In genomic region chr3:97882975-97883598, GRCh38 we compare ENCODE assay signal across 10 cellular contexts.
DNase-seq lines count a peak whose midpoint lies in the region; TF ChIP-seq lines count a peak whose summit lies in the region.
"Had no signal": no experiment of that assay in that cellular context is flagged by ENCODE, and none has a peak within 500 bp of the region (broad histone marks: within the 10 kb centered on the region; RNA-seq: fewer than 3 reads in every experiment).

No MANE protein-coding gene starts in this region.

- TF ChIP-seq EP300 in ovary (IDR thresholded peaks at IDR 0.05): no peak

- peaks cover 0 to 42% (median 25%) of the 10 kb centered on the region in 5 donors for H3K4me1 ChIP-seq in subcutaneous abdominal adipose tissue (ENCODE audit: control insufficient read depth in 5 of 5, insufficient read depth in 5 of 5, low read length in 5 of 5)
- H3K4me1 ChIP-seq in ovary (ENCODE audit: insufficient read depth): no peaks in the 10 kb centered on the region

- no peak overlapping the region for H3K27ac Mint-ChIP-seq in activated naive CD4-positive, alpha-beta T cell treated with anti-CD3 and anti-CD28 coated beads for 36 hours

- TF ChIP-seq CTCF in ovary (IDR thresholded peaks at IDR 0.05): no peak
- no peak for TF ChIP-seq CTCF in GM10248 (IDR thresholded peaks at IDR 0.05; ENCODE audit: control extremely low read depth, extremely low read depth, low read depth, missing control alignments)

- no peaks in the 10 kb centered on the region for H3K27me3 Mint-ChIP-seq in activated naive CD4-positive, alpha-beta T cell treated with anti-CD3 and anti-CD28 coated beads for 36 hours (ENCODE audit: low read depth)
- H3K27me3 Mint-ChIP-seq: CD8-positive, alpha-beta memory T cell had no signal

- no peak overlapping the region for H3K9ac ChIP-seq in subcutaneous abdominal adipose tissue (ENCODE audit: low read length in 5 of 5)

- no peak for TF ChIP-seq POLR2A in ovary (IDR thresholded peaks at IDR 0.05)

- peaks cover 9 to 34% (median 16%) of the 10 kb centered on the region in 5 donors for H3K36me3 ChIP-seq in subcutaneous abdominal adipose tissue (ENCODE audit: control insufficient read depth in 5 of 5, insufficient read depth in 5 of 5, low read length in 5 of 5)
- H3K36me3 ChIP-seq in ovary: no peaks in the 10 kb centered on the region

- H3K4me3 ChIP-seq in subcutaneous abdominal adipose tissue (ENCODE audit: low read depth in 1 of 5, low read length in 5 of 5) (no peak overlapping the region), ovary (no peak overlapping the region)

- CTCF ChIA-PET in activated naive CD4-positive, alpha-beta T cell treated with anti-CD3 and anti-CD28 coated beads for 36 hours (lab: Charles Lee): no interaction called here
- CTCF ChIA-PET in GM10248 (lab: Yijun Ruan, JAX): no interaction called here

- peak overlapping the region; percentile 82 for H3K27ac ChIP-seq in subcutaneous abdominal adipose tissue (ENCODE audit: low read depth, low read length)
- no peak overlapping the region for H3K27ac ChIP-seq in ovary

- H3K4me3 Mint-ChIP-seq in activated naive CD4-positive, alpha-beta T cell treated with anti-CD3 and anti-CD28 coated beads for 36 hours: no peak overlapping the region

- POLR2A ChIA-PET in GM10248 (lab: Yijun Ruan, JAX): no interaction called here

- H3K27me3 ChIP-seq in subcutaneous abdominal adipose tissue (ENCODE audit: control insufficient read depth in 5 of 5, insufficient read depth in 4 of 5, low read length in 5 of 5) (no peaks in the 10 kb centered on the region), ovary (no peaks in the 10 kb centered on the region)

- H3K4me1 Mint-ChIP-seq in activated naive CD4-positive, alpha-beta T cell treated with anti-CD3 and anti-CD28 coated beads for 36 hours (ENCODE audit: low read depth): peaks cover 6% of the 10 kb centered on the region

- 75 to 83% (median 78%) methylated on average over 5 of the region's 5 CpGs for WGBS in ovary, 3 donors

- DNase-seq in activated naive CD4-positive, alpha-beta T cell treated with anti-CD3 and anti-CD28 coated beads for 36 hours: peak; percentile 8
- no peak for DNase-seq in activated naive CD4-positive, alpha-beta T cell treated with anti-CD3 and anti-CD28 coated beads, Interleukin-2, amount 50 U/mL, for 16 hours
- peak; percentile 2 for DNase-seq in RKO (ENCODE audit: low spot score)
- DNase-seq in fibroblast of peridontal ligament (ENCODE audit: extremely low read depth): peak; percentile 65
- no peak for DNase-seq in anterior cingulate cortex (lab: John Stamatoyannopoulos, UW)
- no peak for DNase-seq in ovary
- DNase-seq in GM10248 (ENCODE audit: extremely low spot score): no peak
- DNase-seq: NCI-H1694 treated with DMSO at 0.1 percent for 48 hours had no signal

- no peaks in the 10 kb centered on the region for H3K36me3 Mint-ChIP-seq in activated naive CD4-positive, alpha-beta T cell treated with anti-CD3 and anti-CD28 coated beads for 36 hours (ENCODE audit: low read depth)

- no peaks in the 10 kb centered on the region for H3K9me3 ChIP-seq in subcutaneous abdominal adipose tissue (ENCODE audit: control insufficient read depth in 5 of 5, low read length in 5 of 5)
- no peaks in the 10 kb centered on the region for H3K9me3 ChIP-seq in ovary

- no peaks in the 10 kb centered on the region for H3K9me3 Mint-ChIP-seq in activated naive CD4-positive, alpha-beta T cell treated with anti-CD3 and anti-CD28 coated beads for 36 hours
- H3K9me3 Mint-ChIP-seq: CD8-positive, alpha-beta memory T cell had no signal

- intact Hi-C loops in activated naive CD4-positive, alpha-beta T cell treated with anti-CD3 and anti-CD28 coated beads for 36 hours (cut with micrococcal nuclease): no loop called here
- intact Hi-C loops in ovary (cut with DNase I): no loop called here

Comparison
In these comparisons a context has a peak if more than half of its experiments do, and no peak if none do; other contexts are left out.
1. DNase-seq: peak in activated naive CD4-positive, alpha-beta T cell treated with anti-CD3 and anti-CD28 coated beads for 36 hours (single experiment), RKO (single experiment) and fibroblast of peridontal ligament (single experiment); none in activated naive CD4-positive, alpha-beta T cell treated with anti-CD3 and anti-CD28 coated beads, Interleukin-2, amount 50 U/mL, for 16 hours (single experiment), anterior cingulate cortex (0 of 58), ovary (0 of 5) and GM10248 (single experiment).